ENCODE assay signal across 17 cellular contexts in the genomic region with DNA sequence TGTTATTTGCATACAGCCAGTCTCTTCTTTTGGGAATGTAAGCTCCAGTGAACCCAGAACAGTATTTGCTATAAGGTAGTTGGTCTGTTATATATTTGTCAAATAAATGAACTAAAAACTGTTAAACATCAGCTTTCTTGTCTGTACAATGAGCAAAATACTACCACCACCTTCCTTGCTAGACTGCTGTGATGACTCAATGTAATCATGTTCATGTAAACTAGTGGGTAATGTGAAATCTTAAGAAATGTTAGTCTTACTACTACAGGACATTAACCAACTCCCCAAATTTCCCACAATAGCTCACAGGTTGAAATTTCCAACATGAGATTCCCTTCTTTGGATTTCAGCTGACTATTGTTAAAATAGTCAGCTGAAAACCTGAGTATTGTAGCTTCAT.
"Had no signal": no experiment of that assay in that cellular context is flagged by ENCODE, and none has a peak within 500 bp of the region (broad histone marks: within the 10 kb centered on the region; RNA-seq: fewer than 3 reads in every experiment).

No MANE protein-coding gene starts in this region.

- H3K36me3 ChIP-seq: ascending aorta, esophagus squamous epithelium, upper lobe of left lung had no signal

- ATAC-seq: activated CD4-positive, CD25-positive, alpha-beta regulatory T cell treated with anti-CD3 and anti-CD28 coated beads, Interleukin-2, amount 50 U/mL, for 24 hours; activated CD8-positive, alpha-beta T cell treated with anti-CD3 and anti-CD28 coated beads for 36 hours; activated naive CD4-positive, alpha-beta T cell treated with anti-CD3 and anti-CD28 coated beads, Interleukin-2, amount 50 U/mL, for 72 hours; left ventricle myocardium superior; natural killer cell treated with Interleukin-12 subunit alpha and Interleukin-12 subunit beta and Interleukin-15 and Interleukin-18, amount 100 ng/mL, for 72 hours; stimulated activated naive CD8-positive, alpha-beta T cell treated with anti-CD3 and anti-CD28 coated beads, Interleukin-15, Interleukin-2, amounts not matched to agents 100 U/mL and 50 U/mL, for 24 hours had no signal

- H3K9me3 ChIP-seq: ascending aorta, esophagus squamous epithelium, upper lobe of left lung had no signal

- DNase-seq: activated CD4-positive, alpha-beta T cell treated with anti-CD3 and anti-CD28 coated beads, Interleukin-2, amount 10 ng/mL, durations not matched to agents 24 days and 14 days; activated CD8-positive, alpha-beta T cell treated with anti-CD3 and anti-CD28 coated beads for 36 hours; activated gamma-delta T cell treated with Interleukin-2 at 50 U/mL for 16 hours; activated T-cell treated with anti-CD3 and anti-CD28 coated beads, Interleukin-2, amount 50 U/mL, for 1 hour; esophagus squamous epithelium; glutamatergic neuron; hippocampal formation; left ventricle myocardium superior; stimulated activated CD4-positive, alpha-beta T cell treated with anti-CD3 and anti-CD28 coated beads, Interleukin-4, amount 100 ng/mL, for 4 hours; stimulated activated naive CD8-positive, alpha-beta T cell treated with anti-CD3 and anti-CD28 coated beads, Interleukin-15, Interleukin-2, amounts not matched to agents 100 U/mL and 50 U/mL, for 24 hours; upper lobe of left lung had no signal

- H3K4me1 ChIP-seq: ascending aorta, esophagus squamous epithelium, upper lobe of left lung had no signal

- H3K4me3 ChIP-seq: ascending aorta, coronary artery, esophagus squamous epithelium, upper lobe of left lung had no signal

- H3K27ac ChIP-seq: ascending aorta, coronary artery, esophagus squamous epithelium, upper lobe of left lung, VCaP had no signal

- H3K27me3 ChIP-seq: ascending aorta, esophagus squamous epithelium, upper lobe of left lung had no signal
